Comparison of ENCODE assay signal across 18 cellular contexts in genomic region chr5:176956756-176957155, GRCh38. TPM values are rescaled to one million over a fixed set of nuclear protein-coding genes. Genes with fewer than 3 reads are reported as not detected.
"Had no signal": no experiment of that assay in that cellular context is flagged by ENCODE, and none has a peak within 500 bp of the region (broad histone marks: within the 10 kb centered on the region; RNA-seq: fewer than 3 reads in every experiment).

No MANE protein-coding gene starts in this region.

- H3K9me3 Mint-ChIP-seq: naive thymus-derived CD4-positive, alpha-beta T cell; stimulated activated naive B cell treated with anti-CD40 and anti-IgM and Interleukin-4, amounts not matched to agents 10 μg/mL and 1 μg/mL and 100 μg/mL, for 72 hours had no signal

- H3K27ac Mint-ChIP-seq: nephron progenitor cell; stimulated activated naive B cell treated with anti-CD40 and anti-IgM and Interleukin-4, amounts not matched to agents 10 μg/mL and 1 μg/mL and 100 μg/mL, for 72 hours had no signal

- H3K27me3 Mint-ChIP-seq: naive thymus-derived CD4-positive, alpha-beta T cell; stimulated activated naive B cell treated with anti-CD40 and anti-IgM and Interleukin-4, amounts not matched to agents 10 μg/mL and 1 μg/mL and 100 μg/mL, for 72 hours had no signal

- H3K4me3 Mint-ChIP-seq: naive thymus-derived CD4-positive, alpha-beta T cell; nephron progenitor cell; stimulated activated naive B cell treated with anti-CD40 and anti-IgM and Interleukin-4, amounts not matched to agents 10 μg/mL and 1 μg/mL and 100 μg/mL, for 72 hours had no signal

- H3K4me1 Mint-ChIP-seq: stimulated activated naive B cell treated with anti-CD40 and anti-IgM and Interleukin-4, amounts not matched to agents 10 μg/mL and 1 μg/mL and 100 μg/mL, for 72 hours had no signal

- ATAC-seq: left colon; left ventricle myocardium superior; naive thymus-derived CD4-positive, alpha-beta T cell; sciatic nerve; stimulated activated naive B cell treated with anti-CD40 and anti-IgM and Interleukin-4, amounts not matched to agents 10 μg/mL and 1 μg/mL and 100 μg/mL, for 72 hours had no signal

- DNase-seq: effector CD8-positive, alpha-beta T cell; head of caudate nucleus; left colon; left ventricle myocardium superior; mesendoderm; naive thymus-derived CD4-positive, alpha-beta T cell; nephron progenitor cell; posterior cingulate gyrus; spleen; stimulated activated CD4-positive, alpha-beta T cell treated with anti-CD3 and anti-CD28 coated beads, Interleukin-15, amount 100 ng/mL, for 24 hours; stimulated activated CD4-positive, alpha-beta T cell treated with anti-CD3 and anti-CD28 coated beads, Interleukin-1b, Interleukin-23, amount 100 ng/mL, for 48 hours; stimulated activated CD4-positive, alpha-beta T cell treated with anti-CD3 and anti-CD28 coated beads, Interleukin-4, amount 100 ng/mL, for 24 hours; stimulated activated naive B cell treated with anti-CD40 and anti-IgM and Interleukin-4, amounts not matched to agents 10 μg/mL and 1 μg/mL and 100 μg/mL, for 72 hours; stomach; substantia nigra; trophoblast cell had no signal

RNA-seq across cellular contexts. Expression of gene HK3, which starts 57.6 kb away (rescaled TPM):
- total RNA-seq: dermis microvascular lymphatic vessel endothelial cell had no signal
